In genomic region chr6:36676142-36677058, GRCh38 we compare ENCODE assay signal across 8 cellular contexts. TPM values are rescaled to one million over a fixed set of nuclear protein-coding genes. Genes with fewer than 3 reads are reported as not detected.
DNase-seq lines count a peak whose midpoint lies in the region; ATAC-seq, FAIRE-seq and TF ChIP-seq lines count a peak whose summit lies in the region.

No MANE protein-coding gene starts in this region.

- BruUV-seq in HepG2 (replicated peaks; lab: Mats Ljungman, UMichigan), result TSS peak; percentile 80

- POLR2A ChIA-PET in HepG2 (lab: Yijun Ruan, JAX), result interaction anchor here (0.8 to 6.8 kb wide), 15 partner anchors 10 to 545 kb away, joined by 3 to 383 read pairs (median 6); partner anchors contain the start of gene SRSF3
- POLR2A ChIA-PET in activated CD4-positive, alpha-beta memory T cell treated with anti-CD3 and anti-CD28 coated beads for 36 hours (lab: Charles Lee), result no interaction called here

- 4% methylated on average over 4 of the region's 4 CpGs for WGBS in HepG2 (ENCODE audit: low lambda C conversion rate)
- 47% methylated on average over 4 of the region's 4 CpGs for WGBS in right lobe of liver (ENCODE audit: insufficient coverage, low coverage, low lambda C conversion rate, missing lambda C conversion rate)

- H3K4me1 ChIP-seq in HepG2 (ENCODE audit: insufficient read depth, low read length), result peaks cover 64% of the 10 kb centered on the region
- peaks cover 0 to 34% (median 10%) of the 10 kb centered on the region in 4 donors for H3K4me1 ChIP-seq in right lobe of liver
- H3K4me1 ChIP-seq in keratinocyte (ENCODE audit: control insufficient read depth, extremely low read depth, insufficient read depth, low read length), result peaks cover 39% of the 10 kb centered on the region
- peaks cover 0 to 5% of the 10 kb centered on the region in 2 donors for H3K4me1 ChIP-seq in uterus

- FAIRE-seq in HepG2 (lab: Jason Lieb, UNC), result peak; percentile 72
- FAIRE-seq in keratinocyte (lab: Jason Lieb, UNC), result no peak

- H3K36me3 ChIP-seq in HepG2 (replicated peaks in 1 of 2; ENCODE audit: control insufficient read depth in 1 of 2, insufficient read depth in 2 of 2, low read length in 2 of 2) (no peaks in the 10 kb centered on the region), right lobe of liver (no peaks in the 10 kb centered on the region), keratinocyte (ENCODE audit: control insufficient read depth in 2 of 2, extremely low read depth in 1 of 2, insufficient read depth in 2 of 2, low read length in 2 of 2) (peaks cover 0 to 7% of the 10 kb centered on the region in 2 experiments), uterus (no peaks in the 10 kb centered on the region)

- intact Hi-C loops in HepG2 (cut with micrococcal nuclease; ENCODE audit: unreplicated experiment) (loop anchor here (2.0 to 10.0 kb wide), 2 partner anchors 34 to 208 kb away; partner anchors contain the start of gene C6orf89), right lobe of liver (cut with DNase I) (loop anchor here in 1 of 2 donors (5.0 kb wide), 1 partner anchor 49 kb away; no protein-coding TSS in a partner anchor), uterus (cut with DNase I; ENCODE audit: low total_unique reads) (no loop called here)
- intact Hi-C loops in activated CD4-positive, alpha-beta memory T cell treated with anti-CD3 and anti-CD28 coated beads for 36 hours (cut with micrococcal nuclease), result no loop called here

- H3K9me1 ChIP-seq in keratinocyte (ENCODE audit: control insufficient read depth, extremely low read depth, insufficient read depth, low read length), result no peaks in the 10 kb centered on the region

- TF ChIP-seq CTCF in HepG2 (CRISPR knock-in tag; IDR thresholded peaks at IDR 0.05), result no peak
- TF ChIP-seq CTCF in right lobe of liver (IDR thresholded peaks at IDR 0.05), result no peak
- TF ChIP-seq CTCF in keratinocyte (optimal IDR thresholded peaks at IDR 0.05 in 1 of 3, IDR thresholded peaks at IDR 0.05 in 1 of 3, conservative IDR thresholded peaks at IDR 0.05 in 1 of 3; ENCODE audit: extremely low read depth in 1 of 3, insufficient read depth in 2 of 3, low read length in 3 of 3), result no peak
- TF ChIP-seq CTCF in uterus (IDR thresholded peaks at IDR 0.05), result no peak

- DNase-seq in HepG2 (ENCODE audit: low spot score) (peak; percentile 81), right lobe of liver (no peak), keratinocyte (ENCODE audit: low read depth, low spot score) (no peak), uterus (no peak)
- no peak for DNase-seq in activated CD4-positive, alpha-beta memory T cell treated with anti-CD3 and anti-CD28 coated beads for 36 hours
- DNase-seq in activated CD4-positive, CD25-positive, alpha-beta regulatory T cell treated with anti-CD3 and anti-CD28 coated beads, Interleukin-2, amount 50 U/mL, for 72 hours, result no peak

- H3K4me2 ChIP-seq in HepG2 (ENCODE audit: low read depth, low read length), result peak overlapping the region; percentile 97
- H3K4me2 ChIP-seq in keratinocyte (ENCODE audit: control insufficient read depth, extremely low read depth, insufficient read depth, low read depth, low read length), result peak overlapping the region; percentile 81

- ATAC-seq in HepG2 (no peak), right lobe of liver (no peak), GM21737 (IDR thresholded peaks at IDR 0.05; ENCODE audit: unreplicated experiment) (no peak), HG02798 (IDR thresholded peaks at IDR 0.05; ENCODE audit: poor library complexity, unreplicated experiment) (no peak)

- in situ Hi-C loops in HepG2 (cut with HindIII; ENCODE audit: extremely low pct_ligation_motif_present, low pct_unique_long_range_greater_than_20kb), result no loop called here

- no peaks in the 10 kb centered on the region for H3K9me3 Mint-ChIP-seq in activated CD4-positive, alpha-beta memory T cell treated with anti-CD3 and anti-CD28 coated beads for 36 hours

- peaks cover 4% of the 10 kb centered on the region for H3K27me3 Mint-ChIP-seq in activated CD4-positive, alpha-beta memory T cell treated with anti-CD3 and anti-CD28 coated beads for 36 hours

- TF ChIP-seq EP300 in HepG2 (IDR thresholded peaks at IDR 0.05; ENCODE audit: low read depth in 2 of 2, low read length in 2 of 2) (no peak), HepG2 (CRISPR knock-in tag; IDR thresholded peaks at IDR 0.05; ENCODE audit: borderline replicate concordance) (no peak; the same call in 1 of the 2 replicates)

- H3K9ac ChIP-seq in HepG2 (ENCODE audit: insufficient read depth, low read depth, low read length), result peak overlapping the region; percentile 95
- peak overlapping the region; percentile 99 for H3K9ac ChIP-seq in keratinocyte (ENCODE audit: control insufficient read depth, extremely low read depth, insufficient read depth, low read length)

- CTCF ChIA-PET in HepG2 (lab: Yijun Ruan, JAX; ENCODE audit: low intra/inter-chr PET ratio, low total read pairs), result no interaction called here
- CTCF ChIA-PET in activated CD4-positive, alpha-beta memory T cell treated with anti-CD3 and anti-CD28 coated beads for 36 hours (lab: Charles Lee), result interaction anchor here (1.0 to 8.3 kb wide), 3 partner anchors 61 to 106 kb away, joined by 3 to 59 read pairs (median 7); no protein-coding TSS in a partner anchor

- dilution Hi-C loops in keratinocyte (cut with MboI; ENCODE audit: extremely low pct_ligation_motif_present, low sequenced_read_pairs), result no loop called here

- peak overlapping the region; percentile 28 for H3K27ac Mint-ChIP-seq in activated CD4-positive, alpha-beta memory T cell treated with anti-CD3 and anti-CD28 coated beads for 36 hours

- peaks cover 10% of the 10 kb centered on the region for H3K36me3 Mint-ChIP-seq in activated CD4-positive, alpha-beta memory T cell treated with anti-CD3 and anti-CD28 coated beads for 36 hours

- H3K4me3 Mint-ChIP-seq in activated CD4-positive, alpha-beta memory T cell treated with anti-CD3 and anti-CD28 coated beads for 36 hours, result peak overlapping the region; percentile 34

- H3K27ac ChIP-seq in HepG2 (ENCODE audit: extremely low read length, insufficient read depth, low read length) (peak overlapping the region; percentile 92), right lobe of liver (peak overlapping the region in 1 of 3 donors; percentile 93), keratinocyte (ENCODE audit: control insufficient read depth, insufficient read depth, low read length) (peak overlapping the region; percentile 96), uterus (peak overlapping the region; percentile 100)

- peaks cover 30% of the 10 kb centered on the region for H3K4me1 Mint-ChIP-seq in activated CD4-positive, alpha-beta memory T cell treated with anti-CD3 and anti-CD28 coated beads for 36 hours (ENCODE audit: low read depth)

- peaks cover 0 to 6% of the 10 kb centered on the region in 2 experiments; a peak in 1 of 5 replicates for H3K27me3 ChIP-seq in HepG2 (ENCODE audit: control insufficient read depth in 1 of 2, insufficient read depth in 2 of 2, low read length in 2 of 2)
- no peaks in the 10 kb centered on the region for H3K27me3 ChIP-seq in right lobe of liver
- no peaks in the 10 kb centered on the region for H3K27me3 ChIP-seq in keratinocyte (ENCODE audit: control insufficient read depth, extremely low read depth, insufficient read depth, low read length)
- H3K27me3 ChIP-seq in uterus, result no peaks in the 10 kb centered on the region

- peak in 1 of 2 experiments; percentile 77; a peak in 2 of 4 replicates for TF ChIP-seq POLR2A in HepG2 (IDR thresholded peaks at IDR 0.05; ENCODE audit: insufficient read depth in 1 of 2, low read depth in 2 of 2, low read length in 2 of 2)
- no peak for TF ChIP-seq POLR2A in right lobe of liver (IDR thresholded peaks at IDR 0.05)
- TF ChIP-seq POLR2A in uterus (IDR thresholded peaks at IDR 0.05), result no peak

- H3K9me3 ChIP-seq in HepG2 (ENCODE audit: low read length) (no peaks in the 10 kb centered on the region), right lobe of liver (no peaks in the 10 kb centered on the region), keratinocyte (ENCODE audit: control insufficient read depth, low read depth, low read length) (no peaks in the 10 kb centered on the region), uterus (no peaks in the 10 kb centered on the region)

- H3K79me2 ChIP-seq in HepG2 (ENCODE audit: insufficient read depth, low read length), result peaks cover 42% of the 10 kb centered on the region
- peaks cover 20% of the 10 kb centered on the region for H3K79me2 ChIP-seq in keratinocyte (ENCODE audit: control insufficient read depth, insufficient read depth, low read length)

- TF ChIP-seq RAD21 in HepG2 (CRISPR knock-in tag; IDR thresholded peaks at IDR 0.05), result no peak

- H2AFZ ChIP-seq in HepG2 (ENCODE audit: low read length) (no peak overlapping the region), keratinocyte (ENCODE audit: control insufficient read depth, low read length) (peak overlapping the region; percentile 12)

- H4K20me1 ChIP-seq in HepG2 (ENCODE audit: insufficient read depth, low read length) (peaks cover 29% of the 10 kb centered on the region), keratinocyte (ENCODE audit: control insufficient read depth, extremely low read depth, insufficient read depth, low read length) (peaks cover 2% of the 10 kb centered on the region)

- H3K4me3 ChIP-seq in HepG2 (replicated peaks in 1 of 3; ENCODE audit: insufficient read depth in 1 of 3, low read depth in 2 of 3, low read length in 3 of 3) (peak overlapping the region; percentile 51 to 99 (median 64)), right lobe of liver (no peak overlapping the region), keratinocyte (ENCODE audit: control insufficient read depth in 2 of 3, extremely low read depth in 1 of 3, insufficient read depth in 2 of 3, low read depth in 1 of 3, low read length in 3 of 3) (peak overlapping the region; percentile 28 to 49 (median 37)), uterus (no peak overlapping the region)

RNA-seq across cellular contexts. Expression of gene CDKN1A, which starts 2.1 kb away (rescaled TPM):
- total RNA-seq in HepG2 (2016; rRNA removed; fragmentation: Illumina TruSeq; extraction: Trizol) (56.0 and 60.7 TPM in 2 replicates), right lobe of liver (100 to 1,000 TPM in 1 of 6 experiments, 10 to 100 TPM in 5; 20.0 to 124 (median 58.6) TPM), uterus (100 to 1,000 TPM in 1 of 4 donors, 10 to 100 TPM in 2, 1 to 10 TPM in 1; 8.8 to 119 (median 75.8) TPM)
- 14.1 and 14.6 TPM in 2 replicates for total RNA-seq in HepG2 (2016; cell fraction: cytosol; rRNA removed; fragmentation: Illumina TruSeq; extraction: Trizol; ENCODE audit: low read depth)
- 60.2 and 60.7 TPM in 2 replicates for total RNA-seq in HepG2 (2016; cell fraction: insoluble cytoplasmic fraction; rRNA removed; fragmentation: Illumina TruSeq; extraction: Trizol)
- 35.8 and 37.2 TPM in 2 replicates for total RNA-seq in HepG2 (2016; cell fraction: membrane; rRNA removed; fragmentation: Illumina TruSeq; extraction: Trizol)
- total RNA-seq in HepG2 (2016; cell fraction: nucleus; rRNA removed; fragmentation: Illumina TruSeq; extraction: Trizol), result 39.4 and 41.1 TPM in 2 replicates
- polyA plus RNA-seq in HepG2 (2011; rRNA removed) (92.1 and 131 TPM in 2 replicates), keratinocyte (146 to 355 TPM (median 185 TPM) in 3 replicates)
- polyA plus RNA-seq in HepG2 (2011; cell fraction: cytosol; rRNA removed), result 101 and 109 TPM in 2 replicates
- 99.7 and 130 TPM in 2 replicates for polyA plus RNA-seq in HepG2 (2011; cell fraction: nucleus; rRNA removed)
- 25.4 and 74.5 TPM in 2 replicates for polyA plus RNA-seq in HepG2 (2012)
- polyA plus RNA-seq in HepG2 (2016; cell fraction: cytosol; fragmentation: Illumina TruSeq; extraction: Trizol; ENCODE audit: low read depth), result 11.7 and 12.8 TPM in 2 replicates
- 67.9 and 74.3 TPM in 2 replicates for polyA plus RNA-seq in HepG2 (2016; cell fraction: insoluble cytoplasmic fraction; fragmentation: Illumina TruSeq; extraction: Trizol; ENCODE audit: low read depth)
- polyA plus RNA-seq in HepG2 (2016; cell fraction: membrane; fragmentation: Illumina TruSeq; extraction: Trizol; ENCODE audit: low read depth), result 27.1 and 27.5 TPM in 2 replicates
- polyA plus RNA-seq in HepG2 (2016; cell fraction: nucleus; fragmentation: Illumina TruSeq; extraction: Trizol; ENCODE audit: insufficient read depth, low read depth), result 70.1 and 78.2 TPM in 2 replicates
- 52.9 and 74.7 TPM in 2 replicates for polyA minus RNA-seq in HepG2 (2011; rRNA and poly(A)+ RNA removed; ENCODE audit: low replicate concordance)
- 33.1 and 37.9 TPM in 2 replicates for polyA minus RNA-seq in HepG2 (2011; cell fraction: cytosol; rRNA and poly(A)+ RNA removed)
- polyA minus RNA-seq in HepG2 (2011; cell fraction: nucleus; rRNA and poly(A)+ RNA removed), result 23.8 and 39.9 TPM in 2 replicates
- total RNA-seq in activated CD4-positive, alpha-beta memory T cell treated with anti-CD3 and anti-CD28 coated beads for 36 hours, result 10 to 100 TPM; 64.2 to 66.7 TPM
- polyA plus RNA-seq in keratinocyte (2011; ENCODE audit: low read depth), result 276 TPM
- polyA plus RNA-seq in keratinocyte (2011; cell fraction: cytosol; rRNA removed), result 287 and 301 TPM in 2 replicates
- 268 and 303 TPM in 2 replicates for polyA plus RNA-seq in keratinocyte (2011; cell fraction: nucleus; rRNA removed)
- polyA plus RNA-seq in keratinocyte (2012; ENCODE audit: low replicate concordance), result 138 and 909 TPM in 2 replicates
- polyA minus RNA-seq in keratinocyte, result 99.2 to 245 TPM (median 161 TPM) in 3 replicates
- 223 TPM for polyA minus RNA-seq in keratinocyte (2011; cell fraction: cytosol; rRNA and poly(A)+ RNA removed)
- polyA minus RNA-seq in keratinocyte (2011; cell fraction: nucleus; rRNA and poly(A)+ RNA removed), result 123 and 125 TPM in 2 replicates

RNA-seq across cellular contexts. Expression of gene RAB44, which starts 21.2 kb away (rescaled TPM):
- total RNA-seq in HepG2 (2016; rRNA removed; fragmentation: Illumina TruSeq; extraction: Trizol) (not detected in 2 replicates), right lobe of liver (under 1 TPM in 3 of 6 experiments, not detected in 3; 0.05 to 0.07 (median 0.07) TPM), uterus (under 1 TPM in 1 of 4 donors, not detected in 3; 0.37 TPM)
- not detected in 2 replicates for total RNA-seq in HepG2 (2016; cell fraction: cytosol; rRNA removed; fragmentation: Illumina TruSeq; extraction: Trizol; ENCODE audit: low read depth)
- not detected in 2 replicates for total RNA-seq in HepG2 (2016; cell fraction: insoluble cytoplasmic fraction; rRNA removed; fragmentation: Illumina TruSeq; extraction: Trizol)
- total RNA-seq in HepG2 (2016; cell fraction: membrane; rRNA removed; fragmentation: Illumina TruSeq; extraction: Trizol), result not detected in 2 replicates
- total RNA-seq in HepG2 (2016; cell fraction: nucleus; rRNA removed; fragmentation: Illumina TruSeq; extraction: Trizol), result not detected in 2 replicates
- polyA plus RNA-seq in HepG2 (2011; rRNA removed) (not detected in 2 replicates), keratinocyte (0.03 TPM in 2 of 3 replicates, not detected in the other)
- not detected in 2 replicates for polyA plus RNA-seq in HepG2 (2011; cell fraction: cytosol; rRNA removed)
- polyA plus RNA-seq in HepG2 (2011; cell fraction: nucleus; rRNA removed), result 0.09 TPM in 1 of 2 replicates, not detected in the other
- polyA plus RNA-seq in HepG2 (2012), result not detected in 2 replicates
- not detected in 2 replicates for polyA plus RNA-seq in HepG2 (2016; cell fraction: cytosol; fragmentation: Illumina TruSeq; extraction: Trizol; ENCODE audit: low read depth)
- polyA plus RNA-seq in HepG2 (2016; cell fraction: insoluble cytoplasmic fraction; fragmentation: Illumina TruSeq; extraction: Trizol; ENCODE audit: low read depth), result not detected in 2 replicates
- not detected in 2 replicates for polyA plus RNA-seq in HepG2 (2016; cell fraction: membrane; fragmentation: Illumina TruSeq; extraction: Trizol; ENCODE audit: low read depth)
- 0.13 TPM in 1 of 2 replicates, not detected in the other for polyA plus RNA-seq in HepG2 (2016; cell fraction: nucleus; fragmentation: Illumina TruSeq; extraction: Trizol; ENCODE audit: insufficient read depth, low read depth)
- polyA minus RNA-seq in HepG2 (2011; rRNA and poly(A)+ RNA removed; ENCODE audit: low replicate concordance), result 0.02 TPM in 1 of 2 replicates, not detected in the other
- not detected in 2 replicates for polyA minus RNA-seq in HepG2 (2011; cell fraction: cytosol; rRNA and poly(A)+ RNA removed)
- 0.13 TPM in 1 of 2 replicates, not detected in the other for polyA minus RNA-seq in HepG2 (2011; cell fraction: nucleus; rRNA and poly(A)+ RNA removed)
- total RNA-seq in activated CD4-positive, alpha-beta memory T cell treated with anti-CD3 and anti-CD28 coated beads for 36 hours, result under 1 TPM; 0.05 TPM
- 0.07 TPM for polyA plus RNA-seq in keratinocyte (2011; ENCODE audit: low read depth)
- polyA plus RNA-seq in keratinocyte (2011; cell fraction: cytosol; rRNA removed), result not detected in 2 replicates
- 0.03 and 0.05 TPM in 2 replicates for polyA plus RNA-seq in keratinocyte (2011; cell fraction: nucleus; rRNA removed)
- polyA plus RNA-seq in keratinocyte (2012; ENCODE audit: low replicate concordance), result 0.13 TPM in 1 of 2 replicates, not detected in the other
- polyA minus RNA-seq in keratinocyte, result not detected in 3 replicates
- polyA minus RNA-seq in keratinocyte (2011; cell fraction: cytosol; rRNA and poly(A)+ RNA removed), result not detected
- not detected in 2 replicates for polyA minus RNA-seq in keratinocyte (2011; cell fraction: nucleus; rRNA and poly(A)+ RNA removed)

Comparison
In these comparisons a context has a peak if more than half of its experiments do, and no peak if none do; other contexts are left out.
1. H3K4me3 ChIP-seq: peak in HepG2 (3 of 3) and keratinocyte (3 of 3); none in right lobe of liver (0 of 3) and uterus (0 of 2).